8 cellular contexts compared by ENCODE assay signal in the genomic region with DNA sequence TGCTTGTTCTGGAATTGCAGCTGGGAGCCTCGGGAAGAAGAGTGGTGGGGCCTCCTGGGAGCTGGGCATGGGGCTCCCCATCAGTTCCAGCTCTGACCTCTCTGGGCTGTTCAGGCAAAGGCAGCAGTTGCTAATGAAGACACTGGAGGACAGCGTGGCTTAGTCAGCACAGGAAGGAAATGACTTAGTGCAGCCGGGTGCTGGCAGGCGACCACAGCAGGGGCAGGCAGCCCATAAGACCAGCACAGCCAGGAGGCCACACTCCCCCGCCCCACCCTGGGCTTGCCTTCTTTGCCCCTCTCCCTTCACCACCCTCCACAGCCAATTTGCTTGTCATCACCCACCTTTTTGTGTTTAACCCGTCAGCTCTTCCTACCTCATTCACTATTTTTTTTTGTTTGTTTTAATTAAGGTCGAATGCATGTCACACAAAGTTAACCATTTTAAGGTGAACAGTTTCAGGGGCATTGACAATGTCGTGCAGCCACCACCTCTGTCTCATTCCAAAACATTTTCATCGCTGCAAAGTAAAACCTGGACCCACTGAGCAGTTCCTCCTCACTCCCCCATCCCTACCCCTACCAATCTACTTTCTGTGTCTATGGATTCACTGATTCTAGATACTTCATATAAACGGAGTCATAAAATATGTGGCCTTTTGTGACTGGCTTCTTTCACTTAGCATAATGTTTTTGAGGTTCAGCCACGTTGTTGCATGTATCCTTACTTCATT. TPM values are rescaled to one million over a fixed set of nuclear protein-coding genes. Genes with fewer than 3 reads are reported as not detected.
A peak's percentile ranks its signal among the peaks of the same experiment; 100 is the strongest.
DNase-seq lines count a peak whose midpoint lies in the region; TF ChIP-seq lines count a peak whose summit lies in the region.

No MANE protein-coding gene starts in this region.

- peaks cover 70% of the 10 kb centered on the region for H3K27me3 Mint-ChIP-seq in progenitor cell of endocrine pancreas

- no peak overlapping the region for H3K27ac Mint-ChIP-seq in progenitor cell of endocrine pancreas

- H3K4me2 ChIP-seq in neuronal stem cell (ENCODE audit: insufficient read depth, low read length, poor library complexity, severe bottlenecking), result no peak overlapping the region

- no peak overlapping the region for H3K4me3 ChIP-seq in astrocyte of the spinal cord (ENCODE audit: low read depth, low read length)
- no peak overlapping the region for H3K4me3 ChIP-seq in neuronal stem cell (ENCODE audit: low read length in 2 of 2)

- H3K36me3 Mint-ChIP-seq in progenitor cell of endocrine pancreas (ENCODE audit: insufficient read depth), result no peaks in the 10 kb centered on the region

- in situ Hi-C loops in astrocyte of the spinal cord (cut with HindIII; ENCODE audit: low sequenced_read_pairs), result no loop called here

- peaks cover 0 to 2% of the 10 kb centered on the region in 2 donors for H3K9me3 ChIP-seq in neuronal stem cell (replicated peaks in 1 of 2; ENCODE audit: control insufficient read depth in 2 of 2, insufficient read depth in 1 of 2, low read depth in 1 of 2, low read length in 2 of 2)

- H3K79me1 ChIP-seq in neuronal stem cell (ENCODE audit: low read depth, low read length), result no peaks in the 10 kb centered on the region

- peak overlapping the region; percentile 40 for H3K18ac ChIP-seq in neuronal stem cell (ENCODE audit: low read length)

- no peak overlapping the region for H2BK120ac ChIP-seq in neuronal stem cell (ENCODE audit: low read depth, low read length)

- H4K91ac ChIP-seq in neuronal stem cell (ENCODE audit: low read depth, low read length, poor library complexity), result no peak overlapping the region

- no peak overlapping the region for H3K4ac ChIP-seq in neuronal stem cell (ENCODE audit: low read length)

- H3K9ac ChIP-seq in neuronal stem cell (ENCODE audit: low read depth, low read length, poor library complexity), result peak overlapping the region; percentile 50

- H3K23ac ChIP-seq in neuronal stem cell (ENCODE audit: low read depth, low read length, poor library complexity), result peak overlapping the region; percentile 35

- H3K4me1 ChIP-seq in neuronal stem cell (ENCODE audit: control insufficient read depth in 2 of 2, insufficient read depth in 1 of 2, low read depth in 1 of 2, low read length in 2 of 2), result no peaks in the 10 kb centered on the region

- no peaks in the 10 kb centered on the region for H3K9me3 Mint-ChIP-seq in progenitor cell of endocrine pancreas (ENCODE audit: low read depth)

- H3K27ac ChIP-seq in neuronal stem cell (replicated peaks; ENCODE audit: low read length), result no peak overlapping the region

- peaks cover 26 to 68% (median 59%) of the 10 kb centered on the region in 3 experiments for H3K27me3 ChIP-seq in neuronal stem cell (ENCODE audit: control insufficient read depth in 3 of 3, insufficient read depth in 3 of 3, low read depth in 1 of 3, low read length in 3 of 3)

- H3K14ac ChIP-seq in neuronal stem cell (ENCODE audit: low read length), result peak overlapping the region; percentile 82

- H2AK5ac ChIP-seq in neuronal stem cell (ENCODE audit: low read depth, low read length), result peak overlapping the region; percentile 17

- WGBS in neuronal stem cell (ENCODE audit: extremely low coverage in 2 of 2, insufficient read length in 2 of 2, insufficient replicate concordance in 1 of 2), 2 donors, result no CpG with 5 or more reads among the region's 11 CpGs

- no peak overlapping the region for H4K8ac ChIP-seq in neuronal stem cell (ENCODE audit: low read depth, low read length)

- no peak overlapping the region for H2BK5ac ChIP-seq in neuronal stem cell (ENCODE audit: low read length)

- H2BK15ac ChIP-seq in neuronal stem cell (ENCODE audit: low read length), result no peak overlapping the region

- H2BK12ac ChIP-seq in neuronal stem cell (ENCODE audit: low read length), result no peak overlapping the region

- no peak overlapping the region for H2AFZ ChIP-seq in neuronal stem cell (ENCODE audit: low read length)

- H3K36me3 ChIP-seq in neuronal stem cell (replicated peaks in 1 of 2; ENCODE audit: control insufficient read depth in 2 of 2, insufficient read depth in 2 of 2, low read length in 2 of 2), result no peaks in the 10 kb centered on the region

- peak; percentile 11 for DNase-seq in GM04503 (ENCODE audit: low read depth)
- peak; percentile 47 for DNase-seq in LHCN-M2 (ENCODE audit: low read depth)
- DNase-seq in astrocyte of the spinal cord (ENCODE audit: low read depth, low spot score), result peak; percentile 60
- DNase-seq in neuronal stem cell (ENCODE audit: low spot score), result no peak
- DNase-seq in GM19238 (ENCODE audit: insufficient read length, low spot score), result no peak
- DNase-seq in epidermal melanocyte (ENCODE audit: insufficient read length, low spot score), result no peak
- no peak for DNase-seq in activated effector memory CD4-positive, alpha-beta T cell treated with Interleukin-2 at 50 U/mL for 16 hours
- DNase-seq in progenitor cell of endocrine pancreas (ENCODE audit: low spot score, unreplicated experiment), result no peak

- H3K4me3 Mint-ChIP-seq in progenitor cell of endocrine pancreas (ENCODE audit: low read depth), result no peak overlapping the region

- no peak for TF ChIP-seq CTCF in astrocyte of the spinal cord (IDR thresholded peaks at IDR 0.05; ENCODE audit: low read depth, low read length)
- TF ChIP-seq CTCF in progenitor cell of endocrine pancreas (IDR thresholded peaks at IDR 0.05; ENCODE audit: unreplicated experiment), result no peak

- no peaks in the 10 kb centered on the region for H3K4me1 Mint-ChIP-seq in progenitor cell of endocrine pancreas (ENCODE audit: low read depth)

RNA-seq across cellular contexts. Expression of a gene that starts 10.9 kb away (rescaled TPM):
- total RNA-seq in LHCN-M2 (2014; rRNA removed) (not detected in 2 replicates), progenitor cell of endocrine pancreas (0.72 and 1.4 TPM in 2 replicates)
- not detected for polyA plus RNA-seq in LHCN-M2 (2012)
- 0.70 TPM for polyA plus RNA-seq in neuronal stem cell (2013, experiment 1 of 2)
- 0.61 TPM for polyA plus RNA-seq in neuronal stem cell (2013, experiment 2 of 2)

RNA-seq across cellular contexts. Expression of a gene that starts 33.3 kb away (rescaled TPM):
- total RNA-seq in LHCN-M2 (2014; rRNA removed) (not detected in 2 replicates), progenitor cell of endocrine pancreas (0.13 and 0.38 TPM in 2 replicates)
- not detected for polyA plus RNA-seq in LHCN-M2 (2012)
- 0.11 TPM for polyA plus RNA-seq in neuronal stem cell (2013, experiment 1 of 2)
- polyA plus RNA-seq in neuronal stem cell (2013, experiment 2 of 2), result not detected

Comparison
In these comparisons a context has a peak if more than half of its experiments do, and no peak if none do; other contexts are left out.
1. DNase-seq: peak in GM04503 (single experiment), LHCN-M2 (single experiment) and astrocyte of the spinal cord (single experiment); none in neuronal stem cell (single experiment), GM19238 (single experiment), epidermal melanocyte (single experiment), activated effector memory CD4-positive, alpha-beta T cell treated with Interleukin-2 at 50 U/mL for 16 hours (single experiment) and progenitor cell of endocrine pancreas (single experiment).